Comparison of ENCODE assay signal across 10 cellular contexts in the genomic region with DNA sequence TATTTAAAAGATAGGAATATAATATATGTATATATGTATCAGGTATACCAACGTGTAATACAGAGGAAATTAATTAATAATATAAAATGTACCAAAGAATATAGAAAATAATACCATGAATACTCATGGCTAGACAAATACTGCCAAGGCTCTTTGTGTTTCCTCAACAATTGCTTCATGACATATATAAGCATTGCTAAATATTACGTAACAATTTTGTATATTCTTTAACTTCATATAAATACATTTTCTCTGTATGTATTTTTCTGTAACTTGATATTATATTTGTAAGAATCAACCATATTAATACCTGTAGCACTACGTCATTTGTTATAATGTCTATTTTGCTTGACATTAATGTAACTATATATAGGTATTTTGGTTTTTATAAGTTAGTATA.
"Had no signal": no experiment of that assay in that cellular context is flagged by ENCODE, and none has a peak within 500 bp of the region (broad histone marks: within the 10 kb centered on the region; RNA-seq: fewer than 3 reads in every experiment).

No MANE protein-coding gene starts in this region.

- H3K9me3 ChIP-seq: HAP-1 had no signal

- H3K4me3 Mint-ChIP-seq: GM23338, HFFc6 had no signal

- DNase-seq: HFFc6, KBM-7 had no signal

- H3K4me3 ChIP-seq: GM23338, HAP-1 had no signal

- H3K27ac Mint-ChIP-seq: GM23338, HFFc6 had no signal

- H3K4me2 ChIP-seq: GM23338, KMS-11 had no signal

- H3K27ac ChIP-seq: HL-60, KMS-11 had no signal

- ATAC-seq: GM23338, HCT116, HepG2 had no signal

- H3K9ac ChIP-seq: KMS-11 had no signal

- FAIRE-seq: H1, H54, HepG2 had no signal

- H3K36me3 ChIP-seq: HAP-1 had no signal

- H3K9me3 Mint-ChIP-seq: GM23338 had no signal
